Comparison of ENCODE assay signal across 26 cellular contexts in the genomic region with DNA sequence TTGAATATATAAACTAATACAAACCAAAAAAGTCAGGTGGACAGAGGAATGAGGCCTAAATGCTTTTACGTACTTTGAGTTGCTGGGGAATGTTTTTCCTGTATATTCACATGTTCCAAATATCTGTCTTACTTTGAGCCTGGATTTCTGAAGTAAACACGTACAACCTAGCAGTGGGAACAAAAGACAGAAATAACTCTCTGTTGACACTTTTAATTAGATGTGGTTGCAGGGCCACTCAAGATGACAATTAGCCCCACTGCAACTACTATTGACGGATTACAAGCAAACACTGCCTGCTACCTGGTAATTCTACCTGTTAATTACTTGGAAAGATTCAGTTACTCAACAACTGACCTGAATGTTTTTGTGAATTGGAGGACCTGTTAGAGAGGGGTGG.
DNase-seq lines count a peak whose midpoint lies in the region; ATAC-seq and TF ChIP-seq lines count a peak whose summit lies in the region.
"Had no signal": no experiment of that assay in that cellular context is flagged by ENCODE, and none has a peak within 500 bp of the region (broad histone marks: within the 10 kb centered on the region; RNA-seq: fewer than 3 reads in every experiment).

No MANE protein-coding gene starts in this region.

- H3K4me1 ChIP-seq in cardiac muscle cell (ENCODE audit: low read depth), result no peaks in the 10 kb centered on the region
- peaks cover 0 to 10% of the 10 kb centered on the region in 2 donors for H3K4me1 ChIP-seq in right atrium auricular region
- H3K4me1 ChIP-seq: adrenal gland, prostate gland had no signal

- TF ChIP-seq CTCF in cardiac muscle cell (IDR thresholded peaks at IDR 0.05; ENCODE audit: low read depth, low read length), result no peak
- no peak for TF ChIP-seq CTCF in right atrium auricular region (IDR thresholded peaks at IDR 0.05)

- peak overlapping the region; percentile 7 for H3K27ac ChIP-seq in cardiac muscle cell
- no peak overlapping the region for H3K27ac ChIP-seq in right atrium auricular region
- H3K27ac ChIP-seq: adrenal gland, KMS-11, prostate gland, thoracic aorta had no signal

- H3K9me3 ChIP-seq in cardiac muscle cell (ENCODE audit: low read depth) (no peaks in the 10 kb centered on the region), right atrium auricular region (no peaks in the 10 kb centered on the region)
- H3K9me3 ChIP-seq: adrenal gland, MG63, prostate gland, thoracic aorta had no signal

- no peaks in the 10 kb centered on the region for H3K27me3 ChIP-seq in cardiac muscle cell
- H3K27me3 ChIP-seq in right atrium auricular region, result no peaks in the 10 kb centered on the region
- H3K27me3 ChIP-seq: adrenal gland, MG63 had no signal

- H3K36me3 ChIP-seq in cardiac muscle cell, result no peaks in the 10 kb centered on the region
- H3K36me3 ChIP-seq in right atrium auricular region, result no peaks in the 10 kb centered on the region
- H3K36me3 ChIP-seq: adrenal gland, MG63, prostate gland, thoracic aorta had no signal

- ATAC-seq in HG03095 (IDR thresholded peaks at IDR 0.05; ENCODE audit: unreplicated experiment) (no peak), GM21447 (IDR thresholded peaks at IDR 0.05; ENCODE audit: unreplicated experiment) (no peak)
- ATAC-seq: GM12878; HCT116; stimulated activated naive CD8-positive, alpha-beta T cell treated with anti-CD3 and anti-CD28 coated beads, Interleukin-15, amount 100 ng/mL, for 72 hours had no signal

- H3K4me3 ChIP-seq in cardiac muscle cell (no peak overlapping the region), right atrium auricular region (no peak overlapping the region)
- H3K4me3 ChIP-seq: adrenal gland, GM12878, MG63, prostate gland, thoracic aorta had no signal

- DNase-seq in cardiac muscle cell (ENCODE audit: low read depth in 1 of 2, low spot score in 1 of 2) (no peak), right atrium auricular region (ENCODE audit: low spot score) (no peak), NCI-H2081 treated with DMSO at 0.1 percent for 48 hours (lab: John Stamatoyannopoulos, UW) (peak; percentile 61), NCI-H774 (lab: John Stamatoyannopoulos, UW) (peak; percentile 72), NCI-H446 (lab: John Stamatoyannopoulos, UW) (no peak)
- DNase-seq: activated CD4-positive, alpha-beta memory T cell treated with anti-CD3 and anti-CD28 coated beads, Interleukin-2, amount 10 ng/mL, durations not matched to agents 7 days and 5 days; activated CD4-positive, CD25-positive, alpha-beta regulatory T cell treated with anti-CD3 and anti-CD28 coated beads, Interleukin-2, amount 50 U/mL, for 72 hours; activated CD8-positive, alpha-beta memory T cell treated with anti-CD3 and anti-CD28 coated beads, Interleukin-2, amount 50 U/mL, for 4 hours; activated naive CD4-positive, alpha-beta T cell treated with anti-CD3 and anti-CD28 coated beads, Interleukin-2, amount 10 ng/mL, durations not matched to agents 7 days and 5 days; adrenal gland; CD4-positive, alpha-beta T cell; head of caudate nucleus; kidney; MG63; NCI-H1694 treated with DMSO at 0.1 percent for 48 hours; SHP77; stimulated activated CD4-positive, alpha-beta T cell treated with anti-CD3 and anti-CD28 coated beads, Interleukin-12 subunit alpha, Interleukin-12 subunit beta, amount 100 ng/mL, for 4 hours; stimulated activated CD4-positive, alpha-beta T cell treated with anti-CD3 and anti-CD28 coated beads, Interleukin-2, amount 100 ng/mL, for 48 hours; stimulated activated naive CD8-positive, alpha-beta T cell treated with anti-CD3 and anti-CD28 coated beads, Interleukin-15, amount 100 ng/mL, for 72 hours had no signal

Comparison
In these comparisons a context has a peak if more than half of its experiments do, and no peak if none do; other contexts are left out.
1. DNase-seq: peak in NCI-H2081 treated with DMSO at 0.1 percent for 48 hours (single experiment) and NCI-H774 (single experiment); none in cardiac muscle cell (0 of 2), right atrium auricular region (single experiment) and NCI-H446 (0 of 2).